ENCODE assay signal across 17 cellular contexts in genomic region chr10:31937371-31937770, GRCh38. TPM values are rescaled to one million over a fixed set of nuclear protein-coding genes. Genes with fewer than 3 reads are reported as not detected.
A peak's percentile ranks its signal among the peaks of the same experiment; 100 is the strongest.
DNase-seq lines count a peak whose midpoint lies in the region; ATAC-seq and TF ChIP-seq lines count a peak whose summit lies in the region.
"Had no signal": no experiment of that assay in that cellular context is flagged by ENCODE, and none has a peak within 500 bp of the region (broad histone marks: within the 10 kb centered on the region; RNA-seq: fewer than 3 reads in every experiment).

No MANE protein-coding gene starts in this region.

- no peaks in the 10 kb centered on the region for H3K79me1 ChIP-seq in IMR-90 (ENCODE audit: low read depth in 1 of 2, low read length in 2 of 2)

- H2BK5ac ChIP-seq in IMR-90 (ENCODE audit: low read depth, low read length, poor library complexity, severe bottlenecking), result no peak overlapping the region

- H3K4me1 Mint-ChIP-seq in MCF 10A (ENCODE audit: insufficient read depth, unreplicated experiment), result peaks cover 28% of the 10 kb centered on the region

- WGBS in IMR-90 (ENCODE audit: extremely low coverage in 2 of 2, insufficient read length in 1 of 2), 2 experiments, result 97% methylated on average over 5 of the region's 9 CpGs; no CpG with 5 or more reads in 1 of the 2 experiments
- WGBS in hepatocyte (ENCODE audit: low lambda C conversion rate, missing lambda C conversion rate), result 96% methylated on average over 9 of the region's 9 CpGs
- 57 to 89% (median 86%) methylated on average over 9 of the region's 9 CpGs for WGBS in spleen, 5 donors

- H3K9me3 ChIP-seq in IMR-90 (ENCODE audit: control insufficient read depth, insufficient read depth, low read length) (no peaks in the 10 kb centered on the region), hepatocyte (ENCODE audit: low read depth) (no peaks in the 10 kb centered on the region), spleen (no peaks in the 10 kb centered on the region)
- H3K9me3 ChIP-seq: SJCRH30 had no signal

- no peak overlapping the region for H2AK5ac ChIP-seq in IMR-90 (ENCODE audit: low read depth, low read length)

- H3K27ac ChIP-seq in IMR-90 (ENCODE audit: insufficient read depth, low read length) (no peak overlapping the region), hepatocyte (peak overlapping the region; percentile 39), spleen (peak overlapping the region in 7 of 8 donors; percentile 23 to 67 (median 45))
- H3K27ac ChIP-seq: SJCRH30 had no signal

- no peaks in the 10 kb centered on the region for H3K27me3 ChIP-seq in IMR-90 (ENCODE audit: control insufficient read depth, insufficient read depth, low read length)
- no peaks in the 10 kb centered on the region for H3K27me3 ChIP-seq in hepatocyte
- no peaks in the 10 kb centered on the region for H3K27me3 ChIP-seq in spleen (replicated peaks in 1 of 7)
- H3K27me3 ChIP-seq: SJCRH30 had no signal

- no peak overlapping the region for H4K91ac ChIP-seq in IMR-90 (ENCODE audit: insufficient read depth, low read depth, low read length)

- no peak overlapping the region for H4K8ac ChIP-seq in IMR-90 (ENCODE audit: low read depth in 2 of 2, low read length in 2 of 2)

- H4K20me1 ChIP-seq in IMR-90 (ENCODE audit: insufficient read depth, low read length) (no peaks in the 10 kb centered on the region), hepatocyte (ENCODE audit: insufficient read depth, poor library complexity, severe bottlenecking) (no peaks in the 10 kb centered on the region)

- dilution Hi-C loops in IMR-90 (cut with HindIII; ENCODE audit: low sequenced_read_pairs, unreplicated experiment), result no loop called here

- no peak overlapping the region for H4K5ac ChIP-seq in IMR-90 (ENCODE audit: low read depth, low read length)

- H2AFZ ChIP-seq in IMR-90 (replicated peaks; ENCODE audit: low read length, poor library complexity), result peak overlapping the region; percentile 44
- H2AFZ ChIP-seq in hepatocyte, result peak overlapping the region; percentile 23

- ATAC-seq in IMR-90 (ENCODE audit: low read depth), result no peak
- ATAC-seq: effector memory CD8-positive, alpha-beta T cell; natural killer cell treated with Interleukin-12 subunit alpha and Interleukin-12 subunit beta and Interleukin-15 and Interleukin-18, amount 100 ng/mL, for 72 hours had no signal

- no peak for TF ChIP-seq RAD21 in IMR-90 (IDR thresholded peaks at IDR 0.05; ENCODE audit: low read length)

- peak overlapping the region; percentile 87 for H3K27ac Mint-ChIP-seq in MCF 10A (ENCODE audit: low read depth, unreplicated experiment)
- H3K27ac Mint-ChIP-seq: activated B cell treated with CpG ODN at 0.5 μM for 24 hours; activated CD4-positive, alpha-beta memory T cell treated with anti-CD3 and anti-CD28 coated beads for 36 hours; activated naive CD4-positive, alpha-beta T cell treated with anti-CD3 and anti-CD28 coated beads, Interleukin-2, amount 50 U/mL, for 24 hours; effector memory CD8-positive, alpha-beta T cell; memory B cell; natural killer cell treated with Interleukin-12 subunit alpha and Interleukin-12 subunit beta and Interleukin-15 and Interleukin-18, amount 100 ng/mL, for 72 hours had no signal

- peak overlapping the region; percentile 10; the same call in 1 of the 2 replicates for H2BK20ac ChIP-seq in IMR-90 (ENCODE audit: low read depth, low read length)

- H3K36me3 ChIP-seq in IMR-90 (ENCODE audit: control insufficient read depth, insufficient read depth, low read length) (no peaks in the 10 kb centered on the region), hepatocyte (replicated peaks; ENCODE audit: insufficient read depth, low read depth) (no peaks in the 10 kb centered on the region), spleen (no peaks in the 10 kb centered on the region)
- H3K36me3 ChIP-seq: SJCRH30 had no signal

- H2BK120ac ChIP-seq in IMR-90 (ENCODE audit: low read depth, low read length), result peak overlapping the region; percentile 36; the same call in 1 of the 2 replicates

- TF ChIP-seq CTCF in IMR-90 (conservative IDR thresholded peaks at IDR 0.05; ENCODE audit: low read depth, low read length) (no peak), MCF 10A (IDR thresholded peaks at IDR 0.05; ENCODE audit: unreplicated experiment) (no peak), hepatocyte (IDR thresholded peaks at IDR 0.05; ENCODE audit: poor library complexity) (no peak), spleen (IDR thresholded peaks at IDR 0.05 in 8 of 11, conservative IDR thresholded peaks at IDR 0.05 in 3 of 11) (no peak)

- H3K9me1 ChIP-seq in IMR-90 (ENCODE audit: insufficient read depth, low read length), result peaks cover 3% of the 10 kb centered on the region; the same call in 1 of the 2 replicates

- no peaks in the 10 kb centered on the region for H3K36me3 Mint-ChIP-seq in MCF 10A (ENCODE audit: insufficient read depth, unreplicated experiment)
- H3K36me3 Mint-ChIP-seq: activated CD4-positive, alpha-beta memory T cell treated with anti-CD3 and anti-CD28 coated beads for 36 hours; activated naive CD4-positive, alpha-beta T cell treated with anti-CD3 and anti-CD28 coated beads, Interleukin-2, amount 50 U/mL, for 24 hours; memory B cell; natural killer cell treated with Interleukin-12 subunit alpha and Interleukin-12 subunit beta and Interleukin-15 and Interleukin-18, amount 100 ng/mL, for 72 hours had no signal

- H3K56ac ChIP-seq in IMR-90 (ENCODE audit: extremely low read depth, insufficient read depth, low read length), result no peak overlapping the region

- H2AK9ac ChIP-seq in IMR-90 (replicated peaks; ENCODE audit: low read depth, low read length, poor library complexity), result no peak overlapping the region

- POLR2A ChIA-PET in IMR-90 (lab: Charles Lee; ENCODE audit: unreplicated experiment), result no interaction called here
- POLR2A ChIA-PET in MCF 10A (lab: Yijun Ruan, JAX), result interaction anchor here (0.7 to 1.1 kb wide), 3 partner anchors 10 to 16 kb away, joined by 3 to 4 read pairs (median 3); no protein-coding TSS in a partner anchor

- H3K9ac ChIP-seq in IMR-90 (ENCODE audit: low read depth, low read length), result no peak overlapping the region

- peak overlapping the region; percentile 20; the same call in 1 of the 2 replicates for H3K4ac ChIP-seq in IMR-90 (ENCODE audit: low read depth, low read length)

- H3K4me1 ChIP-seq in IMR-90 (ENCODE audit: control insufficient read depth, insufficient read depth, low read length), result peaks cover 5% of the 10 kb centered on the region; the same call in 1 of the 2 replicates
- H3K4me1 ChIP-seq in hepatocyte (ENCODE audit: insufficient read depth), result peaks cover 8% of the 10 kb centered on the region
- H3K4me1 ChIP-seq in spleen, result peaks cover 3 to 19% (median 12%) of the 10 kb centered on the region in 6 donors

- H3K4me3 ChIP-seq in IMR-90 (ENCODE audit: insufficient read depth, low read depth, low read length), result no peak overlapping the region
- no peak overlapping the region for H3K4me3 ChIP-seq in hepatocyte
- H3K4me3 ChIP-seq in spleen, result no peak overlapping the region
- H3K4me3 ChIP-seq: SJCRH30 had no signal

- H3K18ac ChIP-seq in IMR-90 (ENCODE audit: low read depth, low read length), result no peak overlapping the region

- no peak for DNase-seq in IMR-90
- DNase-seq in MCF 10A (ENCODE audit: unreplicated experiment), result no peak
- DNase-seq in hepatocyte (ENCODE audit: low spot score), result no peak
- no peak for DNase-seq in spleen
- no peak for DNase-seq in amygdala (lab: John Stamatoyannopoulos, UW)
- DNase-seq in NK-92 treated with Interleukin-12 subunit alpha and Interleukin-12 subunit beta, amount 100 ng/mL, for 24 hours (lab: John Stamatoyannopoulos, UW), result no peak
- no peak for DNase-seq in iPS-NIHi7 (ENCODE audit: extremely low spot score)
- DNase-seq in NCI-H69 (lab: John Stamatoyannopoulos, UW), result no peak
- DNase-seq: activated B cell treated with CpG ODN at 0.5 μM for 24 hours; activated CD4-positive, alpha-beta memory T cell treated with anti-CD3 and anti-CD28 coated beads for 36 hours; activated T-cell treated with anti-CD3 and anti-CD28 coated beads, Interleukin-2, amount 50 U/mL, for 1 hour; effector memory CD8-positive, alpha-beta T cell; SJCRH30; T-helper 2 cell had no signal

- no peak overlapping the region for H3K4me3 Mint-ChIP-seq in MCF 10A (ENCODE audit: unreplicated experiment)
- H3K4me3 Mint-ChIP-seq: activated B cell treated with CpG ODN at 0.5 μM for 24 hours; activated CD4-positive, alpha-beta memory T cell treated with anti-CD3 and anti-CD28 coated beads for 36 hours; activated naive CD4-positive, alpha-beta T cell treated with anti-CD3 and anti-CD28 coated beads, Interleukin-2, amount 50 U/mL, for 24 hours; effector memory CD8-positive, alpha-beta T cell; memory B cell; natural killer cell treated with Interleukin-12 subunit alpha and Interleukin-12 subunit beta and Interleukin-15 and Interleukin-18, amount 100 ng/mL, for 72 hours had no signal

- CTCF ChIA-PET in IMR-90 (lab: Yijun Ruan, JAX), result interaction anchor here (1.1 kb wide), 1 partner anchor 75 kb away, joined by 3 read pairs; no protein-coding TSS in a partner anchor
- CTCF ChIA-PET in MCF 10A (lab: Yijun Ruan, JAX), result no interaction called here

- no peaks in the 10 kb centered on the region for H3K9me2 ChIP-seq in hepatocyte (replicated peaks; ENCODE audit: insufficient read depth)

- TF ChIP-seq POLR2A in IMR-90 (IDR thresholded peaks at IDR 0.05; ENCODE audit: low read depth, low read length) (no peak), spleen (IDR thresholded peaks at IDR 0.05) (no peak)

- intact Hi-C loops in IMR-90 (cut with micrococcal nuclease), result no loop called here
- intact Hi-C loops in MCF 10A (cut with micrococcal nuclease), result no loop called here
- intact Hi-C loops in spleen (cut with DNase I; ENCODE audit: low total_unique reads), result no loop called here

- in situ Hi-C loops in IMR-90 (cut with MboI; ENCODE audit: low sequenced_read_pairs), result no loop called here

- no peaks in the 10 kb centered on the region for H3K9me3 Mint-ChIP-seq in MCF 10A (ENCODE audit: unreplicated experiment)
- H3K9me3 Mint-ChIP-seq: activated B cell treated with CpG ODN at 0.5 μM for 24 hours; activated CD4-positive, alpha-beta memory T cell treated with anti-CD3 and anti-CD28 coated beads for 36 hours; activated naive CD4-positive, alpha-beta T cell treated with anti-CD3 and anti-CD28 coated beads, Interleukin-2, amount 50 U/mL, for 24 hours; effector memory CD8-positive, alpha-beta T cell; memory B cell; natural killer cell treated with Interleukin-12 subunit alpha and Interleukin-12 subunit beta and Interleukin-15 and Interleukin-18, amount 100 ng/mL, for 72 hours had no signal

- H3K79me2 ChIP-seq in hepatocyte, result peaks cover 4% of the 10 kb centered on the region

- H3K27me3 Mint-ChIP-seq in MCF 10A (ENCODE audit: insufficient read depth, unreplicated experiment), result no peaks in the 10 kb centered on the region
- H3K27me3 Mint-ChIP-seq: activated B cell treated with CpG ODN at 0.5 μM for 24 hours; activated CD4-positive, alpha-beta memory T cell treated with anti-CD3 and anti-CD28 coated beads for 36 hours; activated naive CD4-positive, alpha-beta T cell treated with anti-CD3 and anti-CD28 coated beads, Interleukin-2, amount 50 U/mL, for 24 hours; effector memory CD8-positive, alpha-beta T cell; memory B cell had no signal

- BruUV-seq in IMR-90 (replicated peaks; lab: Mats Ljungman, UMichigan) (no TSS peak), MCF 10A (replicated peaks; lab: Mats Ljungman, UMichigan) (no TSS peak)

- peak overlapping the region; percentile 59; the same call in 1 of the 3 replicates for H2BK15ac ChIP-seq in IMR-90 (ENCODE audit: low read depth, low read length)

- no peak overlapping the region for H3K14ac ChIP-seq in IMR-90 (replicated peaks; ENCODE audit: low read depth, low read length)

- H3K23ac ChIP-seq in IMR-90 (ENCODE audit: low read depth, low read length), result no peak overlapping the region

- no peak overlapping the region for H3K4me2 ChIP-seq in IMR-90 (ENCODE audit: low read depth, low read length)
- peak overlapping the region; percentile 29 for H3K4me2 ChIP-seq in hepatocyte

RNA-seq across cellular contexts. Expression of gene ARHGAP12, which starts 8.7 kb away (rescaled TPM):
- total RNA-seq in IMR-90 (2012; rRNA removed) (28.5 and 42.2 TPM in 2 replicates), MCF 10A (2022) (25.8 and 26.0 TPM in 2 replicates), hepatocyte (55.6 and 56.8 TPM in 2 replicates), spleen (10 to 100 TPM; 28.5 to 69.7 (median 54.2) TPM)
- polyA plus RNA-seq in IMR-90 (2012; rRNA removed) (8.3 and 9.0 TPM in 2 replicates), hepatocyte (14.9 and 16.4 TPM in 2 replicates), spleen (10 to 100 TPM; 20.5 to 38.5 (median 28.5) TPM)
- 1.2 and 3.0 TPM in 2 replicates for polyA plus RNA-seq in IMR-90 (2012; cell fraction: cytosol; rRNA removed)
- 1.6 and 18.4 TPM in 2 replicates for polyA plus RNA-seq in IMR-90 (2012; cell fraction: nucleus; rRNA removed; ENCODE audit: low replicate concordance)
